Comparison of ENCODE assay signal across 1 cellular context in the genomic region with DNA sequence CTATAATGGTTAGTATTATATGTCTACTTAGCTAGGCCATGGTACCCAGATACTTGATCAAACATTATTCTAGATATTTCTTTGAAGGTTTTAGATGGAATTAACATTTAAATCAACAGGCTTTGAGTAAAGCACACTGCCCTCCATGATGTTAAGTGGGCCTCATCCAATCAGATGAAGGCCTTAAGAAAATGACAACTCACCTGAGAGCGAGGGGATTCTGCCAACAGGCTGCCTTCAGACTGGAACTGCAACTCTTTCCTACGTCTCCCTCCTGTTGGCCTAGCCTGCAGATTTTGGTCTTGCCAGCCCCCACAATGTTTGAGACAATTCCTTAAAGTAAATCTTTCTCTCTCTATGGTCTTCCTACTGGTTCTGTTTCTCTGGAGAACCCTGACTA.
TF ChIP-seq lines count a peak whose summit lies in the region.

No MANE protein-coding gene starts in this region.

TF ChIP-seq in WTC11, 78 proteins besides CTCF, POLR2A, EP300 and RAD21 (continued from another document):
- TF ChIP-seq, protein P1, sequence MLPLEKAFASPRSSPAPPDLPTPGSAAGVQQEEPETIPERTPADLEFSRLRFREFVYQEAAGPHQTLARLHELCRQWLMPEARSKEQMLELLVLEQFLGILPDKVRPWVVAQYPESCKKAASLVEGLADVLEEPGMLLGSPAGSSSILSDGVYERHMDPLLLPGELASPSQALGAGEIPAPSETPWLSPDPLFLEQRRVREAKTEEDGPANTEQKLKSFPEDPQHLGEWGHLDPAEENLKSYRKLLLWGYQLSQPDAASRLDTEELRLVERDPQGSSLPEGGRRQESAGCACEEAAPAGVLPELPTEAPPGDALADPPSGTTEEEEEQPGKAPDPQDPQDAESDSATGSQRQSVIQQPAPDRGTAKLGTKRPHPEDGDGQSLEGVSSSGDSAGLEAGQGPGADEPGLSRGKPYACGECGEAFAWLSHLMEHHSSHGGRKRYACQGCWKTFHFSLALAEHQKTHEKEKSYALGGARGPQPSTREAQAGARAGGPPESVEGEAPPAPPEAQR (CRISPR knock-in tag; IDR thresholded peaks at IDR 0.05): no peak
- TF ChIP-seq MYBL2 (CRISPR knock-in tag; IDR thresholded peaks at IDR 0.05) (no peak), PRRX2 (CRISPR knock-in tag; IDR thresholded peaks at IDR 0.05) (no peak), SMAD4 (CRISPR knock-in tag; IDR thresholded peaks at IDR 0.05) (no peak), ZNF423 (CRISPR knock-in tag; IDR thresholded peaks at IDR 0.05) (no peak), JAZF1 (CRISPR knock-in tag; IDR thresholded peaks at IDR 0.05) (no peak), SMAD3 (CRISPR knock-in tag; IDR thresholded peaks at IDR 0.05; ENCODE audit: borderline replicate concordance) (no peak), TCF7 (CRISPR knock-in tag; IDR thresholded peaks at IDR 0.05; ENCODE audit: low read depth) (no peak), SOX15 (CRISPR knock-in tag; IDR thresholded peaks at IDR 0.05) (no peak), HMGA2 (CRISPR knock-in tag; IDR thresholded peaks at IDR 0.05) (no peak)
- TF ChIP-seq, protein P2, sequence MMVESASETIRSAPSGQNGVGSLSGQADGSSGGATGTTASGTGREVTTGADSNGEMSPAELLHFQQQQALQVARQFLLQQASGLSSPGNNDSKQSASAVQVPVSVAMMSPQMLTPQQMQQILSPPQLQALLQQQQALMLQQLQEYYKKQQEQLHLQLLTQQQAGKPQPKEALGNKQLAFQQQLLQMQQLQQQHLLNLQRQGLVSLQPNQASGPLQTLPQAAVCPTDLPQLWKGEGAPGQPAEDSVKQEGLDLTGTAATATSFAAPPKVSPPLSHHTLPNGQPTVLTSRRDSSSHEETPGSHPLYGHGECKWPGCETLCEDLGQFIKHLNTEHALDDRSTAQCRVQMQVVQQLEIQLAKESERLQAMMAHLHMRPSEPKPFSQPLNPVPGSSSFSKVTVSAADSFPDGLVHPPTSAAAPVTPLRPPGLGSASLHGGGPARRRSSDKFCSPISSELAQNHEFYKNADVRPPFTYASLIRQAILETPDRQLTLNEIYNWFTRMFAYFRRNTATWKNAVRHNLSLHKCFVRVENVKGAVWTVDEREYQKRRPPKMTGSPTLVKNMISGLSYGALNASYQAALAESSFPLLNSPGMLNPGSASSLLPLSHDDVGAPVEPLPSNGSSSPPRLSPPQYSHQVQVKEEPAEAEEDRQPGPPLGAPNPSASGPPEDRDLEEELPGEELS (CRISPR knock-in tag; IDR thresholded peaks at IDR 0.05): no peak
- TF ChIP-seq, protein P3, sequence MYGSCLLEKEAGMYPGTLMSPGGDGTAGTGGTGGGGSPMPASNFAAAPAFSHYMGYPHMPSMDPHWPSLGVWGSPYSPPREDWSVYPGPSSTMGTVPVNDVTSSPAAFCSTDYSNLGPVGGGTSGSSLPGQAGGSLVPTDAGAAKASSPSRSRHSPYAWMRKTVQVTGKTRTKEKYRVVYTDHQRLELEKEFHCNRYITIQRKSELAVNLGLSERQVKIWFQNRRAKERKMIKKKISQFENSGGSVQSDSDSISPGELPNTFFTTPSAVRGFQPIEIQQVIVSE (CRISPR knock-in tag; IDR thresholded peaks at IDR 0.05; ENCODE audit: borderline replicate concordance): no peak
